Comparison of ENCODE assay signal across 8 cellular contexts in genomic region chr5:40834849-40835787, GRCh38. TPM values are rescaled to one million over a fixed set of nuclear protein-coding genes. Genes with fewer than 3 reads are reported as not detected.
DNase-seq lines count a peak whose midpoint lies in the region; ATAC-seq and TF ChIP-seq lines count a peak whose summit lies in the region.

Gene RPL37 (minus strand): TSS chr5:40835222. CDS start chr5:40835185, 37 bp downstream.

- peaks cover 47 to 50% (median 49%) of the 10 kb centered on the region in 3 experiments for H3K36me3 Mint-ChIP-seq in H9 (ENCODE audit: insufficient read depth in 1 of 3, low read depth in 3 of 3)
- H3K36me3 Mint-ChIP-seq in nephron progenitor cell (ENCODE audit: low read depth), result peaks cover 48% of the 10 kb centered on the region

- peak within 1 kb of the TSS; percentile 91 for H3K4me2 ChIP-seq in H9 (ENCODE audit: insufficient read depth, insufficient read length, low read length)

- peak within 1 kb of the TSS; percentile 100 for H3K4me3 Mint-ChIP-seq in H9
- peak within 1 kb of the TSS; percentile 100 for H3K4me3 Mint-ChIP-seq in nephron progenitor cell
- H3K4me3 Mint-ChIP-seq in stimulated activated naive CD8-positive, alpha-beta T cell treated with anti-CD3 and anti-CD28 coated beads, Interleukin-15, amount 100 ng/mL, for 72 hours, result peak within 1 kb of the TSS; percentile 97 to 98

- peak within 1 kb of the TSS; percentile 99 for H4K5ac ChIP-seq in H9 (ENCODE audit: insufficient read length, low read depth, low read length)

- H2BK5ac ChIP-seq in H9 (ENCODE audit: insufficient read length, low read length), result peak within 1 kb of the TSS; percentile 70

- peaks cover 48% of the 10 kb centered on the region for H3K36me3 ChIP-seq in MG63

- H2AFZ ChIP-seq in H9 (ENCODE audit: low read length), result no peak within 1 kb of the TSS

- peak within 1 kb of the TSS; percentile 70 for H2BK12ac ChIP-seq in H9 (ENCODE audit: insufficient read length, low read depth, low read length)

- peak within 1 kb of the TSS; percentile 99 for H3K18ac ChIP-seq in H9 (ENCODE audit: insufficient read length, low read depth, low read length)

- H3K4me1 ChIP-seq in H9 (ENCODE audit: insufficient read depth, low read length), result no peaks in the 10 kb centered on the region

- DNase-seq in ELR (ENCODE audit: low read depth) (peak; percentile 99), H9 (peak; percentile 96), MG63 (peak; percentile 99), SHP77 treated with DMSO at 0.1 percent for 48 hours (lab: John Stamatoyannopoulos, UW) (peak; percentile 99), fibroblast of the aortic adventitia (ENCODE audit: low read depth) (peak; percentile 98), nephron progenitor cell (peak; percentile 89)
- DNase-seq in activated effector memory CD4-positive, alpha-beta T cell treated with anti-CD3 and anti-CD28 coated beads, Interleukin-2, amount 50 U/mL, for 16 hours, result peak; percentile 96
- peak; percentile 88 to 96 for DNase-seq in stimulated activated naive CD8-positive, alpha-beta T cell treated with anti-CD3 and anti-CD28 coated beads, Interleukin-15, amount 100 ng/mL, for 72 hours

- peak within 1 kb of the TSS; percentile 96 for H3K27ac ChIP-seq in H9 (ENCODE audit: insufficient read length, low read depth, low read length)

- H3K27me3 Mint-ChIP-seq in H9 (ENCODE audit: low read depth), result no peaks in the 10 kb centered on the region
- peaks cover 11% of the 10 kb centered on the region for H3K27me3 Mint-ChIP-seq in nephron progenitor cell (ENCODE audit: low read depth, poor library complexity)
- no peaks in the 10 kb centered on the region for H3K27me3 Mint-ChIP-seq in stimulated activated naive CD8-positive, alpha-beta T cell treated with anti-CD3 and anti-CD28 coated beads, Interleukin-15, amount 100 ng/mL, for 72 hours

- no peak within 1 kb of the TSS for H2BK120ac ChIP-seq in H9 (ENCODE audit: low read depth, low read length, poor library complexity, severe bottlenecking)

- H4K8ac ChIP-seq in H9 (replicated peaks; ENCODE audit: insufficient read length, low read depth, low read length), result peak within 1 kb of the TSS; percentile 97

- H3K4me1 Mint-ChIP-seq in H9, result peaks cover 21 to 50% of the 10 kb centered on the region in 2 experiments
- H3K4me1 Mint-ChIP-seq in nephron progenitor cell, result peaks cover 55% of the 10 kb centered on the region
- peaks cover 44% of the 10 kb centered on the region for H3K4me1 Mint-ChIP-seq in stimulated activated naive CD8-positive, alpha-beta T cell treated with anti-CD3 and anti-CD28 coated beads, Interleukin-15, amount 100 ng/mL, for 72 hours

- H3K27me3 ChIP-seq in H9 (ENCODE audit: insufficient read depth, low read length) (no peaks in the 10 kb centered on the region), MG63 (no peaks in the 10 kb centered on the region)

- peak within 1 kb of the TSS; percentile 100 for H3K9ac ChIP-seq in H9 (ENCODE audit: extremely low read depth, insufficient read length, low read length)

- H3T11ph ChIP-seq in H9 (ENCODE audit: low read length), result peak within 1 kb of the TSS; percentile 74

- WGBS in H9 (ENCODE audit: extremely low coverage, insufficient read length, low lambda C conversion rate), result no CpG with 5 or more reads among the region's 61 CpGs

- H3K79me2 ChIP-seq in H9 (ENCODE audit: insufficient read depth, low read length), result peaks cover 13% of the 10 kb centered on the region; the same call in 1 of the 2 replicates

- peak within 1 kb of the TSS; percentile 81 for H4K91ac ChIP-seq in H9 (ENCODE audit: insufficient read length, low read depth, low read length)

- no peak for TF ChIP-seq CTCF in H9 (conservative IDR thresholded peaks at IDR 0.05)
- TF ChIP-seq CTCF in fibroblast of the aortic adventitia (IDR thresholded peaks at IDR 0.05; ENCODE audit: insufficient read depth, low read length), result no peak
- no peak for TF ChIP-seq CTCF in nephron progenitor cell (IDR thresholded peaks at IDR 0.05)

- H3K4me3 ChIP-seq in MG63 (peak within 1 kb of the TSS; percentile 98), fibroblast of the aortic adventitia (ENCODE audit: low read depth, low read length) (peak within 1 kb of the TSS; percentile 97)

- peak; percentile 96 for ATAC-seq in stimulated activated naive CD8-positive, alpha-beta T cell treated with anti-CD3 and anti-CD28 coated beads, Interleukin-15, amount 100 ng/mL, for 72 hours

- peak within 1 kb of the TSS; percentile 99 for H3K14ac ChIP-seq in H9 (ENCODE audit: insufficient read depth, low read length)

- peak within 1 kb of the TSS; percentile 64; the same call in 1 of the 2 replicates for H3K4ac ChIP-seq in H9 (ENCODE audit: low read depth, low read length)

- H3K27ac Mint-ChIP-seq in H9 (peak within 1 kb of the TSS; percentile 100), nephron progenitor cell (peak within 1 kb of the TSS; percentile 100)
- peak within 1 kb of the TSS; percentile 99 to 100 for H3K27ac Mint-ChIP-seq in stimulated activated naive CD8-positive, alpha-beta T cell treated with anti-CD3 and anti-CD28 coated beads, Interleukin-15, amount 100 ng/mL, for 72 hours

- no peaks in the 10 kb centered on the region for H4K20me1 ChIP-seq in H9 (ENCODE audit: control insufficient read depth, insufficient read depth, insufficient read length)

- no peak within 1 kb of the TSS for H3K23ac ChIP-seq in H9 (ENCODE audit: insufficient read length, low read depth, low read length)

- H3K9me3 Mint-ChIP-seq in H9 (peaks cover 3 to 6% of the 10 kb centered on the region in 2 experiments; a peak in 2 of 5 replicates), nephron progenitor cell (no peaks in the 10 kb centered on the region)
- no peaks in the 10 kb centered on the region for H3K9me3 Mint-ChIP-seq in stimulated activated naive CD8-positive, alpha-beta T cell treated with anti-CD3 and anti-CD28 coated beads, Interleukin-15, amount 100 ng/mL, for 72 hours

- H3K9me3 ChIP-seq in H9 (ENCODE audit: control insufficient read depth, low read depth, low read length) (no peaks in the 10 kb centered on the region), MG63 (no peaks in the 10 kb centered on the region)

- H3K79me1 ChIP-seq in H9 (ENCODE audit: insufficient read depth, low read depth, low read length, poor library complexity, severe bottlenecking), result no peaks in the 10 kb centered on the region

- peak within 1 kb of the TSS; percentile 94 for H3K56ac ChIP-seq in H9 (ENCODE audit: insufficient read length, low read depth, low read length)

- H2BK15ac ChIP-seq in H9 (ENCODE audit: low read depth, low read length), result no peak within 1 kb of the TSS

- no peak within 1 kb of the TSS for H2BK20ac ChIP-seq in H9 (ENCODE audit: low read depth, low read length, poor library complexity, severe bottlenecking)

- H3K23me2 ChIP-seq in H9 (ENCODE audit: insufficient read length, low read depth, low read length, poor library complexity, severe bottlenecking), result peaks cover 25% of the 10 kb centered on the region

- H2AK5ac ChIP-seq in H9 (ENCODE audit: insufficient read length, low read length), result peak within 1 kb of the TSS; percentile 51

RNA-seq across cellular contexts. Expression of gene RPL37, which starts in this region (rescaled TPM):
- total RNA-seq in H9 (2021) (1,726 and 1,735 TPM in 2 replicates), fibroblast of the aortic adventitia (ENCODE audit: low replicate concordance) (164 and 642 TPM in 2 replicates)
- 134 and 523 TPM in 2 replicates for total RNA-seq in MG63 (2014; rRNA removed; shearing (Covaris generic); ENCODE audit: low replicate concordance)

Comparison
In these comparisons a context has a peak if more than half of its experiments do, and no peak if none do; other contexts are left out.
1. Peak in every context shown above with its lines: DNase-seq, ATAC-seq, H3K4me3 ChIP-seq and H3K27ac ChIP-seq.